In genomic region chr11:124119103-124119502, GRCh38 we compare ENCODE assay signal across 26 cellular contexts.
"Had no signal": no experiment of that assay in that cellular context is flagged by ENCODE, and none has a peak within 500 bp of the region (broad histone marks: within the 10 kb centered on the region; RNA-seq: fewer than 3 reads in every experiment).

No MANE protein-coding gene starts in this region.

- H3K27ac ChIP-seq: left lung, lower lobe of right lung, ovary, right atrium auricular region, right lobe of liver, stomach, thoracic aorta, tibial artery, upper lobe of right lung had no signal

- ATAC-seq: left colon; left lung; lower lobe of right lung; natural killer cell; right lobe of liver; stimulated activated naive B cell treated with anti-CD40 and anti-IgM and Interleukin-4, amounts not matched to agents 10 μg/mL and 1 μg/mL and 100 μg/mL, for 72 hours; stimulated activated naive CD8-positive, alpha-beta T cell treated with anti-CD3 and anti-CD28 coated beads, Interleukin-15, Interleukin-2, amounts not matched to agents 100 U/mL and 50 U/mL, for 24 hours; upper lobe of right lung had no signal

- H3K4me3 Mint-ChIP-seq: immature natural killer cell; mesothelial cell of epicardium; naive B cell; natural killer cell; nephron progenitor cell; stimulated activated naive B cell treated with anti-CD40 and anti-IgM and Interleukin-4, amounts not matched to agents 10 μg/mL and 1 μg/mL and 100 μg/mL, for 72 hours had no signal

- H3K27ac Mint-ChIP-seq: immature natural killer cell; mesothelial cell of epicardium; naive B cell; natural killer cell; nephron progenitor cell; progenitor cell of endocrine pancreas; stimulated activated naive B cell treated with anti-CD40 and anti-IgM and Interleukin-4, amounts not matched to agents 10 μg/mL and 1 μg/mL and 100 μg/mL, for 72 hours had no signal

- H3K27me3 ChIP-seq: left lung, ovary, right atrium auricular region, right lobe of liver, stomach, tibial artery, upper lobe of right lung had no signal

- H3K27me3 Mint-ChIP-seq: progenitor cell of endocrine pancreas; stimulated activated naive B cell treated with anti-CD40 and anti-IgM and Interleukin-4, amounts not matched to agents 10 μg/mL and 1 μg/mL and 100 μg/mL, for 72 hours had no signal

- H3K36me3 ChIP-seq: ovary had no signal

- H3K4me3 ChIP-seq: left lung, lower lobe of right lung, ovary, right atrium auricular region, right lobe of liver, smooth muscle cell, stomach, thoracic aorta, tibial artery, upper lobe of right lung had no signal

- H3K9me3 Mint-ChIP-seq: immature natural killer cell; mesothelial cell of epicardium; naive B cell; natural killer cell; nephron progenitor cell; stimulated activated naive B cell treated with anti-CD40 and anti-IgM and Interleukin-4, amounts not matched to agents 10 μg/mL and 1 μg/mL and 100 μg/mL, for 72 hours had no signal

- H3K9me3 ChIP-seq: left lung, lower lobe of right lung, ovary, right atrium auricular region, right lobe of liver, stomach, thoracic aorta, tibial artery, upper lobe of right lung had no signal

- DNase-seq: hypothalamus; immature natural killer cell; kidney; left colon; left lung; lower lobe of right lung; mammary epithelial cell; mesenchymal stem cell; naive B cell; natural killer cell; nephron progenitor cell; ovary; right lobe of liver; stimulated activated CD4-positive, alpha-beta T cell treated with anti-CD3 and anti-CD28 coated beads, Interleukin-1b, Interleukin-23, amount 100 ng/mL, for 48 hours; stimulated activated CD4-positive, alpha-beta T cell treated with anti-CD3 and anti-CD28 coated beads, Interleukin-2, amount 100 ng/mL, for 48 hours; stimulated activated naive B cell treated with anti-CD40 and anti-IgM and Interleukin-4, amounts not matched to agents 10 μg/mL and 1 μg/mL and 100 μg/mL, for 72 hours; stimulated activated naive CD8-positive, alpha-beta T cell treated with anti-CD3 and anti-CD28 coated beads, Interleukin-15, Interleukin-2, amounts not matched to agents 100 U/mL and 50 U/mL, for 24 hours; stomach; tibial artery; trophoblast cell; upper lobe of right lung had no signal
